In the genomic region with DNA sequence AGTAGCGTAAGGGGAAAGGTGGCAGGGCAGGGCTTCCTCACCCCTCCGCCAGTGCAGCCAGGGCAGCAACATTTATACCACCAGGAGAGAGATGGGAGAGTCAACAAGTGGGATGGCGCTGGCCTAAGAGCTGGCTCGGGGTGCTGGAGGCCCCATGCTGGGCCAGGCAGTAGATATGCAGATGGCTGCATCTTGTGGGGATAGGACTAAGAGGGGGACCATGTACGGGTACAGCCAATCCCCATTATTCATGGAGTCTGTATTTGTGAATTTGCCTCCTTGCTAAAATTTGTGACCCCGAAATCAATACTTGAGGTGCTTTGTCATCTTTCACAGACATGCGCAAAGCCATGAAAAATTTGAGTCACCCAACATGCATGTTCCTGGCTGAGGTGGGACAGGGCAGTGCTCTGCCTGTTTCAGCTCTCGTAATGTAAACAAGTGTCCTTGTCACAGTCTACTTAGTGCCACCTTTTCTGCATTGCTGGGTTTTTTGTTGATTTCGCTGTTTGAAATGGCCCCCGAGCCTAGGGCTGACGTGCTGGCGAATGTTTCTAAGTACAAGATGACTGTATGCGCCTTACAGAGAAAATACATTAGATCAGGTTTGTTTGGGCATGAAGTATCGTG, we compare ENCODE assay signal across 14 cellular contexts. TPM values are rescaled to one million over a fixed set of nuclear protein-coding genes. Genes with fewer than 3 reads are reported as not detected.
DNase-seq lines count a peak whose midpoint lies in the region; ATAC-seq, FAIRE-seq and TF ChIP-seq lines count a peak whose summit lies in the region.
"Had no signal": no experiment of that assay in that cellular context is flagged by ENCODE, and none has a peak within 500 bp of the region (broad histone marks: within the 10 kb centered on the region; RNA-seq: fewer than 3 reads in every experiment).

No MANE protein-coding gene starts in this region.

- H3K4me3 Mint-ChIP-seq in activated T-cell treated with anti-CD3 and anti-CD28 coated beads, Interleukin-2, amount 50 U/mL, for 4 hours: peak overlapping the region; percentile 58
- H3K4me3 Mint-ChIP-seq in stimulated activated naive CD8-positive, alpha-beta T cell treated with anti-CD3 and anti-CD28 coated beads, Interleukin-15, Interleukin-2, amounts not matched to agents 100 ng/mL and 50 ng/mL, for 24 hours: peak overlapping the region; percentile 72

- H3K9me2 ChIP-seq in Karpas-422 (replicated peaks; ENCODE audit: insufficient read depth, low read length): no peaks in the 10 kb centered on the region

- BruUV-seq in GM12878 (replicated peaks; lab: Mats Ljungman, UMichigan): no TSS peak

- TF ChIP-seq EP300 in GM12878 (IDR thresholded peaks at IDR 0.05; ENCODE audit: borderline replicate concordance in 1 of 2, control insufficient read depth in 1 of 2, low read depth in 2 of 2, low read length in 2 of 2): no peak; a peak in 1 of 4 replicates

- H3K9me3 Mint-ChIP-seq in activated T-cell treated with anti-CD3 and anti-CD28 coated beads, Interleukin-2, amount 50 U/mL, for 4 hours: no peaks in the 10 kb centered on the region
- H3K9me3 Mint-ChIP-seq in stimulated activated naive CD8-positive, alpha-beta T cell treated with anti-CD3 and anti-CD28 coated beads, Interleukin-15, Interleukin-2, amounts not matched to agents 100 ng/mL and 50 ng/mL, for 24 hours: no peaks in the 10 kb centered on the region

- H2AFZ ChIP-seq in Karpas-422 (ENCODE audit: low read length): peak overlapping the region; percentile 75
- H2AFZ ChIP-seq in GM12878 (ENCODE audit: control insufficient read depth, low read depth, low read length): peak overlapping the region; percentile 88

- H3K79me2 ChIP-seq in Karpas-422 (ENCODE audit: low read length) (no peaks in the 10 kb centered on the region), GM12878 (ENCODE audit: control insufficient read depth, insufficient read depth, low read length) (no peaks in the 10 kb centered on the region; the same call in 1 of the 2 replicates)

- no peaks in the 10 kb centered on the region for H3K36me3 ChIP-seq in Karpas-422 (ENCODE audit: insufficient read depth, low read length)
- no peaks in the 10 kb centered on the region for H3K36me3 ChIP-seq in GM12878 (ENCODE audit: control insufficient read depth in 2 of 2, insufficient read depth in 2 of 2, low read length in 1 of 2)
- H3K36me3 ChIP-seq: left lung had no signal

- ATAC-seq in activated T-cell treated with anti-CD3 and anti-CD28 coated beads, Interleukin-2, amount 50 U/mL, for 4 hours: peak; percentile 55 to 59
- ATAC-seq in GM12878 (peak; percentile 1; the same call in 1 of the 3 replicates), GM19395 (IDR thresholded peaks at IDR 0.05; ENCODE audit: unreplicated experiment) (no peak)

- FAIRE-seq in GM12878 (lab: Jason Lieb, UNC): no peak
- FAIRE-seq: H54 had no signal

- 31% methylated on average over 14 of the region's 14 CpGs for WGBS in GM12878 (ENCODE audit: insufficient coverage, insufficient replicate concordance, low lambda C conversion rate, missing lambda C conversion rate)
- 86 to 90% methylated on average over 14 of the region's 14 CpGs for WGBS in lower leg skin, 2 donors

- H3K27me3 Mint-ChIP-seq in activated T-cell treated with anti-CD3 and anti-CD28 coated beads, Interleukin-2, amount 50 U/mL, for 4 hours (ENCODE audit: low read depth): no peaks in the 10 kb centered on the region
- H3K27me3 Mint-ChIP-seq in stimulated activated naive CD8-positive, alpha-beta T cell treated with anti-CD3 and anti-CD28 coated beads, Interleukin-15, Interleukin-2, amounts not matched to agents 100 ng/mL and 50 ng/mL, for 24 hours: no peaks in the 10 kb centered on the region

- CTCF ChIA-PET in GM12878 (lab: Yijun Ruan, JAX): interaction anchor here (0.7 to 1.1 kb wide), 4 partner anchors 16 to 237 kb away, joined by 3 to 4 read pairs (median 3); partner anchors contain the start of genes BYSL and MED20

- H3K4me1 ChIP-seq in Karpas-422 (ENCODE audit: low read length) (peaks cover 67% of the 10 kb centered on the region), GM12878 (ENCODE audit: control insufficient read depth, insufficient read depth, low read length) (peaks cover 61% of the 10 kb centered on the region)

- in situ Hi-C loops in GM12878 (cut with MboI): no loop called here

- peak overlapping the region; percentile 98 for H3K27ac Mint-ChIP-seq in stimulated activated naive CD8-positive, alpha-beta T cell treated with anti-CD3 and anti-CD28 coated beads, Interleukin-15, Interleukin-2, amounts not matched to agents 100 ng/mL and 50 ng/mL, for 24 hours

- TF ChIP-seq POLR2A in GM12878 (IDR thresholded peaks at IDR 0.05; ENCODE audit: low read depth, low read length) (no peak), lower leg skin (IDR thresholded peaks at IDR 0.05) (no peak)

- SMC1A ChIA-PET in GM12878 (lab: Charles Lee; ENCODE audit: uncharacterized antibody, unreplicated experiment): interaction anchor here (1.0 to 1.6 kb wide), 4 partner anchors 17 to 81 kb away, joined by 3 to 6 read pairs (median 4); partner anchors contain the start of gene CCND3

- H3K27ac ChIP-seq in Karpas-422 (ENCODE audit: low read length) (peak overlapping the region; percentile 96), GM12878 (ENCODE audit: control insufficient read depth, insufficient read depth) (peak overlapping the region; percentile 81)

- TF ChIP-seq CTCF in GM12878 (IDR thresholded peaks at IDR 0.05 in 2 of 3, conservative IDR thresholded peaks at IDR 0.05 in 1 of 3; ENCODE audit: control insufficient read depth in 2 of 3, extremely low read depth in 1 of 3, insufficient read depth in 1 of 3, low read depth in 3 of 3, low read length in 3 of 3): no peak
- TF ChIP-seq CTCF in lower leg skin (IDR thresholded peaks at IDR 0.05): no peak

- H4K20me1 ChIP-seq in Karpas-422 (ENCODE audit: insufficient read depth, low read depth, low read length) (no peaks in the 10 kb centered on the region), GM12878 (ENCODE audit: control insufficient read depth, insufficient read depth) (no peaks in the 10 kb centered on the region)

- H3K4me1 Mint-ChIP-seq in activated T-cell treated with anti-CD3 and anti-CD28 coated beads, Interleukin-2, amount 50 U/mL, for 4 hours (ENCODE audit: low read depth): peaks cover 86% of the 10 kb centered on the region
- H3K4me1 Mint-ChIP-seq in stimulated activated naive CD8-positive, alpha-beta T cell treated with anti-CD3 and anti-CD28 coated beads, Interleukin-15, Interleukin-2, amounts not matched to agents 100 ng/mL and 50 ng/mL, for 24 hours (ENCODE audit: low read depth): peaks cover 93% of the 10 kb centered on the region

- POLR2A ChIA-PET in GM12878 (lab: Charles Lee): interaction anchor here (0.7 kb wide), 1 partner anchor 29 kb away, joined by 3 read pairs; no protein-coding TSS in a partner anchor

- H3K4me2 ChIP-seq in Karpas-422 (ENCODE audit: low read depth, low read length, poor library complexity, severe bottlenecking): peak overlapping the region; percentile 8
- H3K4me2 ChIP-seq in GM12878 (ENCODE audit: control insufficient read depth, insufficient read depth): peak overlapping the region; percentile 77

- H3K9ac ChIP-seq in Karpas-422 (ENCODE audit: low read length): peak overlapping the region; percentile 37
- H3K9ac ChIP-seq in GM12878 (ENCODE audit: control insufficient read depth, insufficient read depth, low read length): peak overlapping the region; percentile 40

- H3K9me3 ChIP-seq in Karpas-422 (ENCODE audit: low read length) (no peaks in the 10 kb centered on the region), GM12878 (replicated peaks; ENCODE audit: control insufficient read depth, insufficient read depth, low read length) (no peaks in the 10 kb centered on the region; the same call in 2 of the 3 replicates)
- H3K9me3 ChIP-seq: left lung had no signal

- no peaks in the 10 kb centered on the region for H3K27me3 ChIP-seq in Karpas-422 (ENCODE audit: low read length)
- no peaks in the 10 kb centered on the region for H3K27me3 ChIP-seq in GM12878 (replicated peaks in 1 of 2; ENCODE audit: control insufficient read depth in 2 of 2, insufficient read depth in 2 of 2, low read length in 1 of 2)
- H3K27me3 ChIP-seq: left lung had no signal

- H3K4me3 ChIP-seq in Karpas-422 (ENCODE audit: low read length) (no peak overlapping the region), GM12878 (no peak overlapping the region), lower leg skin (ENCODE audit: low read depth, poor library complexity, severe bottlenecking) (no peak overlapping the region)
- H3K4me3 ChIP-seq: left lung had no signal

- peaks cover 29% of the 10 kb centered on the region for H3K36me3 Mint-ChIP-seq in activated T-cell treated with anti-CD3 and anti-CD28 coated beads, Interleukin-2, amount 50 U/mL, for 4 hours (ENCODE audit: insufficient read depth)
- peaks cover 16% of the 10 kb centered on the region for H3K36me3 Mint-ChIP-seq in stimulated activated naive CD8-positive, alpha-beta T cell treated with anti-CD3 and anti-CD28 coated beads, Interleukin-15, Interleukin-2, amounts not matched to agents 100 ng/mL and 50 ng/mL, for 24 hours (ENCODE audit: low read depth)

- intact Hi-C loops in GM12878 (cut with micrococcal nuclease; ENCODE audit: unreplicated experiment): no loop called here
- intact Hi-C loops in lower leg skin (cut with DNase I; ENCODE audit: low total_unique reads): no loop called here

- no peak for TF ChIP-seq RAD21 in GM12878 (IDR thresholded peaks at IDR 0.05; ENCODE audit: insufficient read depth, low read depth, low read length)

- RAD21 ChIA-PET in GM12878 (lab: Charles Lee; ENCODE audit: unreplicated experiment): no interaction called here

- no peak for DNase-seq in activated T-cell treated with anti-CD3 and anti-CD28 coated beads, Interleukin-2, amount 50 U/mL, for 4 hours
- DNase-seq in activated T-cell treated with anti-CD3 and anti-CD28 coated beads for 4 hours (no peak), Karpas-422 (peak; percentile 47), GM12878 (ENCODE audit: low read depth, low spot score) (no peak), lower leg skin (ENCODE audit: low spot score in 2 of 2) (no peak), iPS-NIHi7 (ENCODE audit: extremely low spot score) (no peak)
- DNase-seq: amniotic stem cell, GF-D8, left lung, occipital lobe, SHP77 had no signal

RNA-seq across cellular contexts. Expression of gene TAF8, which starts 27.5 kb away (rescaled TPM):
- total RNA-seq in activated T-cell treated with anti-CD3 and anti-CD28 coated beads, Interleukin-2, amount 50 U/mL, for 4 hours: 10 to 100 TPM; 35.7 to 39.9 (median 38.2) TPM
- total RNA-seq in Karpas-422 (2014; rRNA removed; shearing (Covaris generic); ENCODE audit: low replicate concordance): 25.8 and 25.9 TPM in 2 replicates
- total RNA-seq in GM12878 (2013; cell fraction: nucleolus; rRNA removed): 64.3 and 67.3 TPM in 2 replicates
- total RNA-seq in GM12878 (2014; rRNA removed) (14.6 and 22.8 TPM in 2 replicates), GM12878 (2014; rRNA removed; fragmentation: Illumina TruSeq; extraction: Trizol) (17.1 and 18.6 TPM in 2 replicates), GM12878 (2021) (24.2 and 26.2 TPM in 2 replicates), lower leg skin (10 to 100 TPM; 15.8 to 24.0 (median 18.9) TPM)
- 7.1 TPM for polyA plus RNA-seq in GM12878 (2011; ENCODE audit: low read depth)
- polyA plus RNA-seq in GM12878 (2011; rRNA removed) (23.2 and 30.9 TPM in 2 replicates), GM12878 (2014; fragmentation: Illumina TruSeq; extraction: Trizol) (11.7 and 21.2 TPM in 2 replicates), GM12878 (2014; fragmentation: Nextera tagmentation; extraction: Ambion mirVana) (10 to 100 TPM; 17.5 to 25.5 TPM), GM12878 (2014; rRNA removed) (24.8 and 26.5 TPM in 2 replicates), GM12878 (2016; fragmentation: Nextera tagmentation; extraction: Ambion mirVana) (10 to 100 TPM; 11.7 to 15.3 TPM)
- polyA plus RNA-seq in GM12878 (2011; cell fraction: cytosol; rRNA removed): 32.8 and 45.3 TPM in 2 replicates
- polyA plus RNA-seq in GM12878 (2011; cell fraction: nucleus; rRNA removed): 20.3 and 30.6 TPM in 2 replicates
- 10.2 and 12.2 TPM in 2 replicates for polyA plus RNA-seq in GM12878 (2012)
- 58.2 and 62.9 TPM in 2 replicates for polyA minus RNA-seq in GM12878 (2011; rRNA and poly(A)+ RNA removed)
- 12.7 and 14.0 TPM in 2 replicates for polyA minus RNA-seq in GM12878 (2011; cell fraction: cytosol; rRNA and poly(A)+ RNA removed)
- 15.8 and 40.9 TPM in 2 replicates for polyA minus RNA-seq in GM12878 (2011; cell fraction: nucleus; rRNA and poly(A)+ RNA removed)
